ENCODE assay signal across 27 cellular contexts in genomic region chr7:75658802-75659201, GRCh38.
A peak's percentile ranks its signal among the peaks of the same experiment; 100 is the strongest.
DNase-seq lines count a peak whose midpoint lies in the region; ATAC-seq and TF ChIP-seq lines count a peak whose summit lies in the region.
"Had no signal": no experiment of that assay in that cellular context is flagged by ENCODE, and none has a peak within 500 bp of the region (broad histone marks: within the 10 kb centered on the region; RNA-seq: fewer than 3 reads in every experiment).

No MANE protein-coding gene starts in this region.

- H3K4ac ChIP-seq in mesenchymal stem cell (ENCODE audit: low read depth in 1 of 2, low read length in 2 of 2) = no peak overlapping the region

- H3K27me3 ChIP-seq in mesenchymal stem cell (ENCODE audit: control insufficient read depth in 1 of 2, insufficient read depth in 1 of 2, low read length in 2 of 2) (no peaks in the 10 kb centered on the region), upper lobe of left lung (no peaks in the 10 kb centered on the region)
- H3K27me3 ChIP-seq: esophagus squamous epithelium, heart right ventricle, ovary, right atrium auricular region, stomach had no signal

- TF ChIP-seq CTCF in chondrocyte (IDR thresholded peaks at IDR 0.05) (no peak), upper lobe of left lung (IDR thresholded peaks at IDR 0.05) (no peak)

- peak overlapping the region; percentile 75 for H2AK5ac ChIP-seq in mesenchymal stem cell (ENCODE audit: low read length, severe bottlenecking)

- H4K8ac ChIP-seq in mesenchymal stem cell (ENCODE audit: low read length) = no peak overlapping the region

- no peak overlapping the region for H3K14ac ChIP-seq in mesenchymal stem cell (ENCODE audit: low read length in 2 of 2)

- DNase-seq in M059J (ENCODE audit: low read depth) = peak; percentile 44
- no peak for DNase-seq in chondrocyte (ENCODE audit: low spot score)
- no peak for DNase-seq in mesenchymal stem cell
- DNase-seq in upper lobe of left lung = no peak
- DNase-seq in SKM-1 treated with dmso at 0.1 percent for 144 hours (lab: John Stamatoyannopoulos, UW; ENCODE audit: unreplicated experiment) = no peak
- no peak for DNase-seq in occipital lobe (lab: John Stamatoyannopoulos, UW)
- DNase-seq: activated CD4-positive, CD25-positive, alpha-beta regulatory T cell; activated T-cell treated with anti-CD3 and anti-CD28 coated beads, Interleukin-2, amount 50 U/mL, for 72 hours; central memory CD4-positive, alpha-beta T cell; COR-L47; dermis blood vessel endothelial cell; esophagus squamous epithelium; foreskin melanocyte; H7; heart right ventricle; left cardiac atrium; NCI-H1048; NCI-H446; NCI-H774; stomach had no signal

- no peak overlapping the region for H3K18ac ChIP-seq in mesenchymal stem cell (ENCODE audit: low read depth in 1 of 2, low read length in 2 of 2)

- no peak overlapping the region for H2BK5ac ChIP-seq in mesenchymal stem cell (ENCODE audit: low read depth, low read length, poor library complexity, severe bottlenecking)

- no peak overlapping the region for H4K91ac ChIP-seq in mesenchymal stem cell (ENCODE audit: low read length)

- ATAC-seq in upper lobe of left lung (ENCODE audit: low FRiP score in 2 of 2) = no peak
- ATAC-seq in HG03378 (IDR thresholded peaks at IDR 0.05; ENCODE audit: unreplicated experiment) = no peak
- ATAC-seq: activated T-cell treated with anti-CD3 and anti-CD28 coated beads, Interleukin-2, amount 50 U/mL, for 72 hours; GM12878; heart right ventricle had no signal

- H2BK15ac ChIP-seq in mesenchymal stem cell (ENCODE audit: low read depth, poor library complexity, severe bottlenecking) = no peak overlapping the region

- H3K4me1 Mint-ChIP-seq in chondrocyte (ENCODE audit: low read depth) = peaks cover 58% of the 10 kb centered on the region
- H3K4me1 Mint-ChIP-seq: nephron had no signal

- H3K79me1 ChIP-seq in mesenchymal stem cell (replicated peaks; ENCODE audit: low read length, poor library complexity, severe bottlenecking) = no peaks in the 10 kb centered on the region

- H3K4me2 ChIP-seq in mesenchymal stem cell (ENCODE audit: low read length, poor library complexity, severe bottlenecking) = no peak overlapping the region

- H3K4me1 ChIP-seq in mesenchymal stem cell (ENCODE audit: control insufficient read depth, insufficient read depth, low read depth, low read length) (peaks cover 13% of the 10 kb centered on the region), upper lobe of left lung (no peaks in the 10 kb centered on the region)
- H3K4me1 ChIP-seq: heart right ventricle, right atrium auricular region, stomach had no signal

- no peaks in the 10 kb centered on the region for H3K9me3 Mint-ChIP-seq in chondrocyte (ENCODE audit: low read depth)
- H3K9me3 Mint-ChIP-seq: activated T-cell treated with anti-CD3 and anti-CD28 coated beads, Interleukin-2, amount 50 U/mL, for 72 hours; IgD-negative memory B cell; nephron had no signal

- no peak overlapping the region for H3K23ac ChIP-seq in mesenchymal stem cell (ENCODE audit: low read length in 2 of 2)

- H3K27ac Mint-ChIP-seq in chondrocyte (ENCODE audit: unreplicated experiment) = peak overlapping the region; percentile 97
- H3K27ac Mint-ChIP-seq: activated T-cell treated with anti-CD3 and anti-CD28 coated beads, Interleukin-2, amount 50 U/mL, for 72 hours; IgD-negative memory B cell; nephron had no signal

- H3K27ac ChIP-seq in mesenchymal stem cell (ENCODE audit: low read length, poor library complexity, severe bottlenecking) (peak overlapping the region; percentile 56), upper lobe of left lung (peak overlapping the region in 3 of 4 donors; percentile 11 to 64 (median 40))
- H3K27ac ChIP-seq: C4-2B, heart right ventricle, ovary, right atrium auricular region had no signal

- H2AFZ ChIP-seq in mesenchymal stem cell (ENCODE audit: low read depth, low read length) = no peak overlapping the region

- H2BK120ac ChIP-seq in mesenchymal stem cell (ENCODE audit: low read depth, low read length) = no peak overlapping the region

- no peak overlapping the region for H2BK12ac ChIP-seq in mesenchymal stem cell (ENCODE audit: low read length in 2 of 2)

- no peak for TF ChIP-seq EP300 in upper lobe of left lung (IDR thresholded peaks at IDR 0.05)

- TF ChIP-seq POLR2A in upper lobe of left lung (IDR thresholded peaks at IDR 0.05) = no peak

- peak overlapping the region; percentile 20 for H3K4me3 Mint-ChIP-seq in chondrocyte (ENCODE audit: unreplicated experiment)
- H3K4me3 Mint-ChIP-seq: activated T-cell treated with anti-CD3 and anti-CD28 coated beads, Interleukin-2, amount 50 U/mL, for 72 hours; IgD-negative memory B cell; nephron had no signal

- H3K36me3 Mint-ChIP-seq in chondrocyte (ENCODE audit: low read depth) = peaks cover 1% of the 10 kb centered on the region

- H3K4me3 ChIP-seq in mesenchymal stem cell (ENCODE audit: insufficient read depth in 1 of 2, low read depth in 1 of 2, low read length in 2 of 2) = no peak overlapping the region
- no peak overlapping the region for H3K4me3 ChIP-seq in upper lobe of left lung
- H3K4me3 ChIP-seq: esophagus squamous epithelium, GM12878, heart right ventricle, ovary, right atrium auricular region, stomach had no signal

- H3K36me3 ChIP-seq in mesenchymal stem cell (ENCODE audit: control insufficient read depth in 1 of 2, insufficient read depth in 2 of 2, low read depth in 1 of 2, low read length in 2 of 2) (no peaks in the 10 kb centered on the region), upper lobe of left lung (peaks cover 0 to 5% (median 0%) of the 10 kb centered on the region in 4 donors)
- H3K36me3 ChIP-seq: esophagus squamous epithelium, ovary, right atrium auricular region, stomach had no signal

- 89% methylated on average over 3 of the region's 4 CpGs for WGBS in mesenchymal stem cell
- WGBS in upper lobe of left lung, 2 donors = 90 to 92% methylated on average over 4 of the region's 4 CpGs

- H3K9me3 ChIP-seq in mesenchymal stem cell (ENCODE audit: control insufficient read depth, low read length) = no peaks in the 10 kb centered on the region
- no peaks in the 10 kb centered on the region for H3K9me3 ChIP-seq in upper lobe of left lung
- H3K9me3 ChIP-seq: esophagus squamous epithelium, heart right ventricle, ovary, right atrium auricular region, stomach had no signal

- no peak overlapping the region for H3K9ac ChIP-seq in mesenchymal stem cell (ENCODE audit: low read length)

- no peaks in the 10 kb centered on the region for H3K27me3 Mint-ChIP-seq in chondrocyte (ENCODE audit: low read depth)
- H3K27me3 Mint-ChIP-seq: IgD-negative memory B cell had no signal
